22 cellular contexts compared by ENCODE assay signal in genomic region chr1:109765896-109766615, GRCh38. TPM values are rescaled to one million over a fixed set of nuclear protein-coding genes. Genes with fewer than 3 reads are reported as not detected.
A peak's percentile ranks its signal among the peaks of the same experiment; 100 is the strongest.
DNase-seq lines count a peak whose midpoint lies in the region; ATAC-seq, FAIRE-seq and TF ChIP-seq lines count a peak whose summit lies in the region.
"Had no signal": no experiment of that assay in that cellular context is flagged by ENCODE, and none has a peak within 500 bp of the region (broad histone marks: within the 10 kb centered on the region; RNA-seq: fewer than 3 reads in every experiment).

No MANE protein-coding gene starts in this region.

- H3K4me3 Mint-ChIP-seq in activated B cell treated with CpG ODN at 0.5 μM for 24 hours = no peak overlapping the region
- H3K4me3 Mint-ChIP-seq: effector memory CD8-positive, alpha-beta T cell had no signal

- no peaks in the 10 kb centered on the region for H3K27me3 ChIP-seq in bronchial epithelial cell (ENCODE audit: control insufficient read depth, insufficient read depth, low read length)

- POLR2A ChIA-PET in activated B cell treated with CpG ODN at 0.5 μM for 24 hours (lab: Charles Lee) = no interaction called here

- FAIRE-seq in bronchial epithelial cell (lab: Jason Lieb, UNC) (peak; percentile 36), kidney (lab: Jason Lieb, UNC) (no peak), GM19239 (lab: Jason Lieb, UNC) (no peak)
- FAIRE-seq: HTR-8/SVneo had no signal

- intact Hi-C loops in activated B cell treated with CpG ODN at 0.5 μM for 24 hours (cut with micrococcal nuclease) (no loop called here), kidney (cut with DNase I) (no loop called here), sciatic nerve (cut with DNase I) (no loop called here)

- no peak overlapping the region for H3K27ac Mint-ChIP-seq in activated B cell treated with CpG ODN at 0.5 μM for 24 hours
- H3K27ac Mint-ChIP-seq: effector memory CD8-positive, alpha-beta T cell had no signal

- H3K4me3 ChIP-seq in bronchial epithelial cell (ENCODE audit: low read depth, low read length) (no peak overlapping the region), kidney (ENCODE audit: low read length in 2 of 2) (no peak overlapping the region)
- H3K4me3 ChIP-seq: skin epidermis had no signal

- H3K36me3 ChIP-seq in bronchial epithelial cell (ENCODE audit: control insufficient read depth, insufficient read depth, low read length) (no peaks in the 10 kb centered on the region), kidney (ENCODE audit: control insufficient read depth in 1 of 2, insufficient read depth in 2 of 2, low read length in 2 of 2) (no peaks in the 10 kb centered on the region)

- no peak for ATAC-seq in activated B cell treated with CpG ODN at 0.5 μM for 24 hours (ENCODE audit: low read depth)
- ATAC-seq in sciatic nerve = no peak
- ATAC-seq in HG03469 (IDR thresholded peaks at IDR 0.05; ENCODE audit: unreplicated experiment) = no peak
- ATAC-seq: effector memory CD8-positive, alpha-beta T cell; PC-3 had no signal

- no peaks in the 10 kb centered on the region for H3K9me3 Mint-ChIP-seq in activated B cell treated with CpG ODN at 0.5 μM for 24 hours
- H3K9me3 Mint-ChIP-seq: effector memory CD8-positive, alpha-beta T cell had no signal

- H3K9me3 ChIP-seq in kidney (ENCODE audit: control insufficient read depth in 1 of 2, low read length in 2 of 2) = no peaks in the 10 kb centered on the region

- CTCF ChIA-PET in activated B cell treated with CpG ODN at 0.5 μM for 24 hours (lab: Charles Lee) = interaction anchor here (1.5 kb wide), 1 partner anchor 126 kb away, joined by 4 read pairs; no protein-coding TSS in a partner anchor

- DNase-seq in activated B cell treated with CpG ODN at 0.5 μM for 24 hours (peak; percentile 4), bronchial epithelial cell (ENCODE audit: low read depth) (no peak), kidney (peak; percentile 36), sciatic nerve (ENCODE audit: low spot score) (peak; percentile 42), SIG-M5 (lab: John Stamatoyannopoulos, UW) (no peak), GM19239 (ENCODE audit: insufficient read length, low spot score) (no peak), NCI-H146 treated with DMSO at 0.1 percent for 48 hours (lab: John Stamatoyannopoulos, UW; ENCODE audit: unreplicated experiment) (no peak)
- DNase-seq: activated T-cell treated with anti-CD3 and anti-CD28 coated beads for 4 hours; caudate nucleus; effector memory CD8-positive, alpha-beta T cell; GOT3; NCI-H1417; NCI-H2171 treated with DMSO at 0.1 percent for 48 hours; NCI-H774; PC-3 had no signal

- H3K4me1 Mint-ChIP-seq in activated B cell treated with CpG ODN at 0.5 μM for 24 hours = no peaks in the 10 kb centered on the region

- TF ChIP-seq CTCF in activated B cell treated with CpG ODN at 0.5 μM for 24 hours (IDR thresholded peaks at IDR 0.05) (no peak), bronchial epithelial cell (IDR thresholded peaks at IDR 0.05; ENCODE audit: insufficient read depth, low read length, severe bottlenecking) (no peak), kidney (IDR thresholded peaks at IDR 0.05; ENCODE audit: borderline replicate concordance, extremely low read depth, insufficient read depth) (no peak)

- no peak overlapping the region for H3K27ac ChIP-seq in kidney (ENCODE audit: low read depth in 2 of 2, low read length in 2 of 2)

- peaks cover 5% of the 10 kb centered on the region for H3K27me3 Mint-ChIP-seq in activated B cell treated with CpG ODN at 0.5 μM for 24 hours

- no peak overlapping the region for H3K9ac ChIP-seq in kidney (ENCODE audit: low read length in 2 of 2)

- H3K36me3 Mint-ChIP-seq in activated B cell treated with CpG ODN at 0.5 μM for 24 hours (ENCODE audit: low read depth) = no peaks in the 10 kb centered on the region

- H3K4me1 ChIP-seq in kidney (ENCODE audit: control insufficient read depth in 1 of 2, insufficient read depth in 1 of 2, low read depth in 1 of 2, low read length in 2 of 2) = peaks cover 0 to 6% of the 10 kb centered on the region in 2 donors

RNA-seq across cellular contexts. Expression of gene EPS8L3, which starts 2.3 kb away (rescaled TPM):
- total RNA-seq in activated B cell treated with CpG ODN at 0.5 μM for 24 hours = not detected in 2 replicates
- total RNA-seq in bronchial epithelial cell = not detected in 2 replicates
- 1.8 TPM for total RNA-seq in kidney
- not detected for polyA plus RNA-seq in kidney (ENCODE audit: insufficient read depth, low read depth, low replicate concordance)
- total RNA-seq in sciatic nerve = not detected
- total RNA-seq: fibroblast of lung; osteocyte; PC-3; T-helper 2 cell treated with Interferon-gamma antibody and Interleukin-4, amounts not matched to agents 100 ng/mL and 5 ng/mL, for 36 hours; temporal lobe had no signal
- polyA plus RNA-seq: fibroblast of lung had no signal

RNA-seq across cellular contexts. Expression of gene GSTM3, which starts 25.2 kb away (rescaled TPM):
- total RNA-seq in activated B cell treated with CpG ODN at 0.5 μM for 24 hours = 0.55 and 0.61 TPM in 2 replicates
- 4.7 TPM in 2 replicates for total RNA-seq in bronchial epithelial cell
- 54.7 TPM for total RNA-seq in kidney
- 405 TPM for polyA plus RNA-seq in kidney (ENCODE audit: insufficient read depth, low read depth, low replicate concordance)
- 104 TPM for total RNA-seq in sciatic nerve

RNA-seq across cellular contexts. Expression of gene GSTM5, which starts 54.0 kb away (rescaled TPM):
- total RNA-seq in activated B cell treated with CpG ODN at 0.5 μM for 24 hours = 0.04 TPM in 1 of 2 replicates, not detected in the other
- total RNA-seq in bronchial epithelial cell = not detected in 2 replicates
- 4.2 TPM for total RNA-seq in kidney
- 9.1 TPM for polyA plus RNA-seq in kidney (ENCODE audit: insufficient read depth, low read depth, low replicate concordance)
- 41.6 TPM for total RNA-seq in sciatic nerve
- total RNA-seq: osteocyte, PC-3 had no signal

Comparison
In these comparisons a context has a peak if more than half of its experiments do, and no peak if none do; other contexts are left out.
1. DNase-seq: peak in activated B cell treated with CpG ODN at 0.5 μM for 24 hours (single experiment), kidney (single experiment) and sciatic nerve (single experiment); none in bronchial epithelial cell (single experiment), SIG-M5 (single experiment), GM19239 (single experiment) and NCI-H146 treated with DMSO at 0.1 percent for 48 hours (single experiment).